ENCODE assay signal across 9 cellular contexts in genomic region chr22:39528080-39528661, GRCh38. TPM values are rescaled to one million over a fixed set of nuclear protein-coding genes. Genes with fewer than 3 reads are reported as not detected.
DNase-seq lines count a peak whose midpoint lies in the region; ATAC-seq and TF ChIP-seq lines count a peak whose summit lies in the region.
"Had no signal": no experiment of that assay in that cellular context is flagged by ENCODE, and none has a peak within 500 bp of the region (broad histone marks: within the 10 kb centered on the region; RNA-seq: fewer than 3 reads in every experiment).

No MANE protein-coding gene starts in this region.

- peaks cover 52 to 89% (median 85%) of the 10 kb centered on the region in 11 experiments for H4K20me1 ChIP-seq in BLaER1 treated with 17β-estradiol and CSF1 and Interleukin-3, amounts not matched to agents 10 nM and 100 nM
- H4K20me1 ChIP-seq in HCT116 (ENCODE audit: insufficient read depth), result peaks cover 10% of the 10 kb centered on the region; the same call in 1 of the 2 replicates

- peaks cover 31 to 72% (median 54%) of the 10 kb centered on the region in 11 experiments for H3K36me3 ChIP-seq in BLaER1 treated with 17β-estradiol and CSF1 and Interleukin-3, amounts not matched to agents 10 nM and 100 nM
- H3K36me3 ChIP-seq in HCT116 (ENCODE audit: control insufficient read depth in 1 of 2, insufficient read depth in 2 of 2, low read length in 2 of 2), result peaks cover 6 to 37% of the 10 kb centered on the region in 2 experiments; a peak in 3 of 4 replicates
- peaks cover 14 to 39% of the 10 kb centered on the region in 2 donors for H3K36me3 ChIP-seq in mucosa of rectum (ENCODE audit: control insufficient read depth in 2 of 2, insufficient read depth in 2 of 2, low read length in 2 of 2)
- H3K36me3 ChIP-seq in aorta (ENCODE audit: control insufficient read depth in 1 of 2, insufficient read depth in 2 of 2, low read length in 1 of 2), result peaks cover 4% of the 10 kb centered on the region in 2 donors

- no peaks in the 10 kb centered on the region for H3K9me3 ChIP-seq in BLaER1 treated with 17β-estradiol and CSF1 and Interleukin-3, amounts not matched to agents 10 nM and 100 nM (replicated peaks in 1 of 11)
- H3K9me3 ChIP-seq in HCT116 (ENCODE audit: control insufficient read depth in 1 of 2, insufficient read depth in 1 of 2, low read depth in 1 of 2, low read length in 2 of 2) (no peaks in the 10 kb centered on the region), mucosa of rectum (ENCODE audit: control insufficient read depth in 2 of 2, low read length in 2 of 2) (no peaks in the 10 kb centered on the region), aorta (ENCODE audit: control insufficient read depth, low read length) (no peaks in the 10 kb centered on the region)

- H3K9me3 Mint-ChIP-seq in activated CD4-positive, alpha-beta memory T cell treated with anti-CD3 and anti-CD28 coated beads for 36 hours, result no peaks in the 10 kb centered on the region

- intact Hi-C loops in HCT116 (cut with micrococcal nuclease) (no loop called here), aorta (cut with DNase I) (loop anchor here in 1 of 2 donors (5.0 to 10.0 kb wide), 2 partner anchors 213 to 356 kb away; partner anchors contain the start of gene RPL3)
- intact Hi-C loops in activated CD4-positive, alpha-beta memory T cell treated with anti-CD3 and anti-CD28 coated beads for 36 hours (cut with micrococcal nuclease), result loop anchor here (10.0 kb wide), 1 partner anchor 283 kb away; the partner anchor contains the start of gene PDGFB

- H3K4me1 Mint-ChIP-seq in activated CD4-positive, alpha-beta memory T cell treated with anti-CD3 and anti-CD28 coated beads for 36 hours (ENCODE audit: low read depth), result peaks cover 81% of the 10 kb centered on the region

- WGBS in aorta, 2 donors, result 51% methylated on average over 12 of the region's 12 CpGs

- no peak for TF ChIP-seq POLR2A in HCT116 (IDR thresholded peaks at IDR 0.05; ENCODE audit: borderline replicate concordance, extremely low read depth, insufficient read depth, insufficient read length)

- peak overlapping the region; percentile 84 for H3K27ac Mint-ChIP-seq in activated CD4-positive, alpha-beta memory T cell treated with anti-CD3 and anti-CD28 coated beads for 36 hours

- H2AFZ ChIP-seq in HCT116 (ENCODE audit: low read depth, low read length, poor library complexity, severe bottlenecking), result no peak overlapping the region

- H3K4me2 ChIP-seq in BLaER1 treated with 17β-estradiol and CSF1 and Interleukin-3, amounts not matched to agents 10 nM and 100 nM, result peak overlapping the region; percentile 95 to 100 (median 99)
- peak overlapping the region; percentile 47; the same call in 1 of the 2 replicates for H3K4me2 ChIP-seq in HCT116 (ENCODE audit: low read length)

- CTCF ChIA-PET in HCT116 (lab: Charles Lee), result interaction anchor here (1.0 to 2.8 kb wide), 7 partner anchors 10 to 516 kb away, joined by 3 to 86 read pairs (median 7); partner anchors contain the start of gene MIEF1
- CTCF ChIA-PET in activated CD4-positive, alpha-beta memory T cell treated with anti-CD3 and anti-CD28 coated beads for 36 hours (lab: Charles Lee), result interaction anchor here (0.9 to 14.2 kb wide), 22 partner anchors 8 to 819 kb away, joined by 3 to 387 read pairs (median 6); partner anchors contain the start of genes ATF4, GRAP2, MIEF1 and RPL3

- peaks cover 84 to 93% (median 89%) of the 10 kb centered on the region in 10 experiments for H3K4me1 ChIP-seq in BLaER1 treated with 17β-estradiol and CSF1 and Interleukin-3, amounts not matched to agents 10 nM and 100 nM
- H3K4me1 ChIP-seq in HCT116 (ENCODE audit: control insufficient read depth in 1 of 2, insufficient read depth in 2 of 2, low read length in 2 of 2), result peaks cover 18 to 39% of the 10 kb centered on the region in 2 experiments
- H3K4me1 ChIP-seq in mucosa of rectum (ENCODE audit: control insufficient read depth in 2 of 2, insufficient read depth in 2 of 2, low read length in 2 of 2), result peaks cover 52 to 54% of the 10 kb centered on the region in 2 donors
- H3K4me1 ChIP-seq in aorta (ENCODE audit: control insufficient read depth in 1 of 2, insufficient read depth in 2 of 2, low read length in 2 of 2), result no peaks in the 10 kb centered on the region

- H3K27me3 ChIP-seq in BLaER1 treated with 17β-estradiol and CSF1 and Interleukin-3, amounts not matched to agents 10 nM and 100 nM, result no peaks in the 10 kb centered on the region
- H3K27me3 ChIP-seq in HCT116 (ENCODE audit: insufficient read depth, low read length) (no peaks in the 10 kb centered on the region), mucosa of rectum (ENCODE audit: control insufficient read depth in 2 of 2, insufficient read depth in 2 of 2, low read length in 2 of 2) (no peaks in the 10 kb centered on the region), aorta (ENCODE audit: control insufficient read depth in 1 of 2, insufficient read depth in 2 of 2, low read length in 1 of 2) (no peaks in the 10 kb centered on the region)

- no peak for TF ChIP-seq RAD21 in HCT116 (IDR thresholded peaks at IDR 0.05; ENCODE audit: low read depth)

- DNase-seq in HCT116 (ENCODE audit: low read depth, low spot score) (no peak), HCEC 1CT (no peak), aorta (no peak), AG08395 (ENCODE audit: low spot score) (no peak)
- no peak for DNase-seq in activated CD4-positive, alpha-beta memory T cell treated with anti-CD3 and anti-CD28 coated beads for 36 hours
- DNase-seq: erythroblast had no signal

- no TSS peak for BruUV-seq in HCT116 (replicated peaks; lab: Mats Ljungman, UMichigan)

- H3K79me2 ChIP-seq in HCT116 (ENCODE audit: insufficient read depth, low read length), result peaks cover 53% of the 10 kb centered on the region

- POLR2A ChIA-PET in HCT116 (lab: Charles Lee), result interaction anchor here (0.9 to 2.2 kb wide), 3 partner anchors 8 to 217 kb away, joined by 3 to 20 read pairs (median 4); partner anchors contain the start of genes ATF4 and MIEF1
- POLR2A ChIA-PET in activated CD4-positive, alpha-beta memory T cell treated with anti-CD3 and anti-CD28 coated beads for 36 hours (lab: Charles Lee), result interaction anchor here (0.6 to 4.3 kb wide), 8 partner anchors 8 to 1174 kb away, joined by 3 to 43 read pairs (median 5); partner anchors contain the start of genes ATF4 and RPL3

- H3K27ac ChIP-seq in BLaER1 treated with 17β-estradiol and CSF1 and Interleukin-3, amounts not matched to agents 10 nM and 100 nM, result peak overlapping the region in 10 of 11 experiments; percentile 36 to 77 (median 62); a peak in 19 of 22 replicates
- H3K27ac ChIP-seq in HCT116 (ENCODE audit: low read depth, low read length) (peak overlapping the region; percentile 0; the same call in 1 of the 2 replicates), mucosa of rectum (ENCODE audit: low read depth in 2 of 2, low read length in 2 of 2) (peak overlapping the region; percentile 81 to 89), aorta (ENCODE audit: low read depth in 1 of 2, low read length in 2 of 2) (no peak overlapping the region)

- H3K9me2 ChIP-seq in HCT116 (ENCODE audit: insufficient read depth), result no peaks in the 10 kb centered on the region

- no peak for TF ChIP-seq CTCF in HCT116 (IDR thresholded peaks at IDR 0.05 in 2 of 3, conservative IDR thresholded peaks at IDR 0.05 in 1 of 3; ENCODE audit: borderline replicate concordance in 1 of 3, insufficient read depth in 1 of 3, low read depth in 2 of 3, low read length in 2 of 3)

- RAD21 ChIA-PET in HCT116 (lab: Charles Lee; ENCODE audit: low non-redundant PET in 1 of 2, low total read pairs in 2 of 2, uncharacterized antibody in 2 of 2, unreplicated experiment in 2 of 2), result interaction anchor here in 1 of 2 experiments (1.1 kb wide), 1 partner anchor 406 kb away, joined by 3 read pairs; no protein-coding TSS in a partner anchor

- ATAC-seq in HCT116 (no peak), aorta (ENCODE audit: low FRiP score) (no peak), GM21515 (IDR thresholded peaks at IDR 0.05; ENCODE audit: unreplicated experiment) (no peak)

- H3K27me3 Mint-ChIP-seq in activated CD4-positive, alpha-beta memory T cell treated with anti-CD3 and anti-CD28 coated beads for 36 hours, result no peaks in the 10 kb centered on the region

- H3K4me3 ChIP-seq in BLaER1 treated with 17β-estradiol and CSF1 and Interleukin-3, amounts not matched to agents 10 nM and 100 nM, result peak overlapping the region; percentile 49 to 95 (median 62)
- H3K4me3 ChIP-seq in HCT116 (replicated peaks in 1 of 2; ENCODE audit: low read depth in 1 of 2, low read length in 2 of 2) (no peak overlapping the region), mucosa of rectum (ENCODE audit: low read length in 2 of 2) (peak overlapping the region; percentile 54 to 59), aorta (ENCODE audit: low read length in 2 of 2) (no peak overlapping the region)

- H3K4me3 Mint-ChIP-seq in activated CD4-positive, alpha-beta memory T cell treated with anti-CD3 and anti-CD28 coated beads for 36 hours, result peak overlapping the region; percentile 61

- peaks cover 58% of the 10 kb centered on the region for H3K36me3 Mint-ChIP-seq in activated CD4-positive, alpha-beta memory T cell treated with anti-CD3 and anti-CD28 coated beads for 36 hours

- peak overlapping the region; percentile 59 to 95 (median 69); a peak in 21 of 22 replicates for H3K9ac ChIP-seq in BLaER1 treated with 17β-estradiol and CSF1 and Interleukin-3, amounts not matched to agents 10 nM and 100 nM
- no peak overlapping the region; the same call in 1 of the 2 replicates for H3K9ac ChIP-seq in HCT116 (ENCODE audit: low read length)
- H3K9ac ChIP-seq in mucosa of rectum (ENCODE audit: low read depth in 1 of 2, low read length in 2 of 2), result peak overlapping the region; percentile 60 to 63

TF ChIP-seq in HCT116, 20 proteins besides CTCF, POLR2A, EP300 and RAD21 (continues in another document):
- no peak for TF ChIP-seq ZNF274 (IDR thresholded peaks at IDR 0.05; ENCODE audit: low read depth, low read length)
- no peak for TF ChIP-seq ZFX (IDR thresholded peaks at IDR 0.05)

RNA-seq across cellular contexts. Expression of gene RPS19BP1, which starts 4.4 kb away (rescaled TPM):
- total RNA-seq in HCT116 (2021; ENCODE audit: unreplicated experiment) (80.4 TPM), aorta (10 to 100 TPM; 50.4 to 51.8 TPM)
- 69.1 and 86.9 TPM in 2 replicates for polyA plus RNA-seq in HCT116 (2012)
- total RNA-seq in activated CD4-positive, alpha-beta memory T cell treated with anti-CD3 and anti-CD28 coated beads for 36 hours, result 10 to 100 TPM; 65.2 to 67.5 TPM
- polyA plus RNA-seq in aorta, result 100 to 1,000 TPM; 159 to 160 TPM

RNA-seq across cellular contexts. Expression of gene ATF4, which starts 7.8 kb away (rescaled TPM):
- total RNA-seq in HCT116 (2021; ENCODE audit: unreplicated experiment) (608 TPM), aorta (100 to 1,000 TPM; 305 to 381 TPM)
- 588 and 690 TPM in 2 replicates for polyA plus RNA-seq in HCT116 (2012)
- 100 to 1,000 TPM; 437 to 455 TPM for total RNA-seq in activated CD4-positive, alpha-beta memory T cell treated with anti-CD3 and anti-CD28 coated beads for 36 hours
- 100 to 1,000 TPM; 515 to 759 TPM for polyA plus RNA-seq in aorta

RNA-seq across cellular contexts. Expression of gene MIEF1, which starts 26.1 kb away (rescaled TPM):
- total RNA-seq in HCT116 (2021; ENCODE audit: unreplicated experiment), result 42.8 TPM
- 23.4 and 23.7 TPM in 2 replicates for polyA plus RNA-seq in HCT116 (2012)
- total RNA-seq in activated CD4-positive, alpha-beta memory T cell treated with anti-CD3 and anti-CD28 coated beads for 36 hours, result 10 to 100 TPM; 40.3 to 43.1 TPM
- 10 to 100 TPM; 15.5 to 20.1 TPM for total RNA-seq in aorta
- 1 to 10 TPM; 8.0 to 8.3 TPM for polyA plus RNA-seq in aorta

RNA-seq across cellular contexts. Expression of gene CACNA1I, which starts 42.4 kb away (rescaled TPM):
- 0.15 TPM for total RNA-seq in HCT116 (2021; ENCODE audit: unreplicated experiment)
- polyA plus RNA-seq in HCT116 (2012), result 0.20 TPM in 2 replicates
- under 1 TPM; 0.36 to 0.57 TPM for total RNA-seq in activated CD4-positive, alpha-beta memory T cell treated with anti-CD3 and anti-CD28 coated beads for 36 hours
- under 1 TPM; 0.16 to 0.33 TPM for total RNA-seq in aorta
- not detected for polyA plus RNA-seq in aorta

Comparison
In these comparisons a context has a peak if more than half of its experiments do, and no peak if none do; other contexts are left out.
1. H3K27ac ChIP-seq: peak in BLaER1 treated with 17β-estradiol and CSF1 and Interleukin-3, amounts not matched to agents 10 nM and 100 nM (10 of 11), HCT116 (single experiment) and mucosa of rectum (2 of 2); none in aorta (0 of 2).
2. H3K4me3 ChIP-seq: peak in BLaER1 treated with 17β-estradiol and CSF1 and Interleukin-3, amounts not matched to agents 10 nM and 100 nM (10 of 10) and mucosa of rectum (2 of 2); none in HCT116 (0 of 2) and aorta (0 of 2).